ENCODE assay signal across 1 cellular context in the genomic region with DNA sequence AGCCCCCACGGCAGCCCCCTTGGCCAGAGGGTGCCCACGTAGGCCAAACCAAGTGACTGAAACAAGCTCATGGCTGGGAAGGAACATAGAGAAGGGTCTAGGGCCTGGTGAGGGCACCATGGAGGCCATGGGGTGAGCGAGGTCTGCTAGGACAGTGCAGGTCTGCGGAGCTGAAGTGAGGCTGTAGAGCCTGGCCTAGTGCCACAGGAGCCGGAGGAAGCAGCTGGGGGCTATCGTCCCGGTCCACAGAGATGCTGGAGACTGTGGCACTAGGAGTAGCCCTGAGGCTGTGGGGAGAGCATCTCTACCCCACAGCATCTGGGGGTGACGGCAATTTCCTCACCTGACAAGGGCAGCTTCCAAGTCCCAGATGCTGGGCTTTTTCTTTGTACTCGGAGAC.
TF ChIP-seq lines count a peak whose summit lies in the region.

No MANE protein-coding gene starts in this region.

TF ChIP-seq in K562, 482 proteins besides CTCF, POLR2A, EP300 and RAD21:
- TF ChIP-seq ZNF354B (CRISPR knock-in tag; IDR thresholded peaks at IDR 0.05) (no peak), ZC3H11A (IDR thresholded peaks at IDR 0.05; ENCODE audit: low read depth, low read length) (no peak), RHOXF2B (CRISPR knock-in tag; conservative IDR thresholded peaks at IDR 0.05) (no peak), SP2 (IDR thresholded peaks at IDR 0.05; ENCODE audit: extremely low read depth, low read depth, low read length, poor library complexity, severe bottlenecking) (no peak), NONO (IDR thresholded peaks at IDR 0.05; ENCODE audit: low read depth in 2 of 2, low read length in 1 of 2) (no peak), FOXJ2 (tag; IDR thresholded peaks at IDR 0.05) (no peak), TRIM28 (IDR thresholded peaks at IDR 0.05) (no peak), SRF (CRISPR knock-in tag; IDR thresholded peaks at IDR 0.05) (no peak), SMAD2 (IDR thresholded peaks at IDR 0.05; ENCODE audit: low read depth, low read length) (no peak), RBM39 (optimal IDR thresholded peaks at IDR 0.05; ENCODE audit: low read depth, low read length) (no peak), PRPF4 (IDR thresholded peaks at IDR 0.05; ENCODE audit: insufficient read depth, low read depth, low read length, poor library complexity, severe bottlenecking) (no peak)
- TF ChIP-seq, protein P1, sequence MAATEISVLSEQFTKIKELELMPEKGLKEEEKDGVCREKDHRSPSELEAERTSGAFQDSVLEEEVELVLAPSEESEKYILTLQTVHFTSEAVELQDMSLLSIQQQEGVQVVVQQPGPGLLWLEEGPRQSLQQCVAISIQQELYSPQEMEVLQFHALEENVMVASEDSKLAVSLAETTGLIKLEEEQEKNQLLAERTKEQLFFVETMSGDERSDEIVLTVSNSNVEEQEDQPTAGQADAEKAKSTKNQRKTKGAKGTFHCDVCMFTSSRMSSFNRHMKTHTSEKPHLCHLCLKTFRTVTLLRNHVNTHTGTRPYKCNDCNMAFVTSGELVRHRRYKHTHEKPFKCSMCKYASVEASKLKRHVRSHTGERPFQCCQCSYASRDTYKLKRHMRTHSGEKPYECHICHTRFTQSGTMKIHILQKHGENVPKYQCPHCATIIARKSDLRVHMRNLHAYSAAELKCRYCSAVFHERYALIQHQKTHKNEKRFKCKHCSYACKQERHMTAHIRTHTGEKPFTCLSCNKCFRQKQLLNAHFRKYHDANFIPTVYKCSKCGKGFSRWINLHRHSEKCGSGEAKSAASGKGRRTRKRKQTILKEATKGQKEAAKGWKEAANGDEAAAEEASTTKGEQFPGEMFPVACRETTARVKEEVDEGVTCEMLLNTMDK (IDR thresholded peaks at IDR 0.05; ENCODE audit: borderline replicate concordance, insufficient read depth, low read depth, low read length, poor library complexity, severe bottlenecking), result no peak
- TF ChIP-seq, protein P2, sequence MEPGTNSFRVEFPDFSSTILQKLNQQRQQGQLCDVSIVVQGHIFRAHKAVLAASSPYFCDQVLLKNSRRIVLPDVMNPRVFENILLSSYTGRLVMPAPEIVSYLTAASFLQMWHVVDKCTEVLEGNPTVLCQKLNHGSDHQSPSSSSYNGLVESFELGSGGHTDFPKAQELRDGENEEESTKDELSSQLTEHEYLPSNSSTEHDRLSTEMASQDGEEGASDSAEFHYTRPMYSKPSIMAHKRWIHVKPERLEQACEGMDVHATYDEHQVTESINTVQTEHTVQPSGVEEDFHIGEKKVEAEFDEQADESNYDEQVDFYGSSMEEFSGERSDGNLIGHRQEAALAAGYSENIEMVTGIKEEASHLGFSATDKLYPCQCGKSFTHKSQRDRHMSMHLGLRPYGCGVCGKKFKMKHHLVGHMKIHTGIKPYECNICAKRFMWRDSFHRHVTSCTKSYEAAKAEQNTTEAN (CRISPR knock-in tag; IDR thresholded peaks at IDR 0.05), result no peak
